Comparison of ENCODE assay signal across 22 cellular contexts in genomic region chr13:104980571-104980970, GRCh38.
"Had no signal": no experiment of that assay in that cellular context is flagged by ENCODE, and none has a peak within 500 bp of the region (broad histone marks: within the 10 kb centered on the region; RNA-seq: fewer than 3 reads in every experiment).

No MANE protein-coding gene starts in this region.

- H3K4me2 ChIP-seq: PC-9 had no signal

- DNase-seq: activated CD4-positive, alpha-beta T cell treated with anti-CD3 and anti-CD28 coated beads for 1 hour; activated CD4-positive, alpha-beta T cell treated with anti-CD3 and anti-CD28 coated beads, Interleukin-2, amount 10 ng/mL, durations not matched to agents 24 days and 14 days; activated CD4-positive, alpha-beta T cell treated with anti-CD3 and anti-CD28 coated beads, Interleukin-2, amount 50 U/mL, for 48 hours; activated gamma-delta T cell; activated naive CD4-positive, alpha-beta T cell treated with anti-CD3 and anti-CD28 coated beads for 36 hours; activated T-cell treated with anti-CD3 and anti-CD28 coated beads for 4 hours; activated T-cell treated with anti-CD3 and anti-CD28 coated beads, Interleukin-2, amount 50 U/mL, for 48 hours; cerebellar nuclear complex; dermis blood vessel endothelial cell; MM.1S; NCI-H1105 treated with DMSO at 0.1 percent for 48 hours; NCI-H1436 treated with DMSO at 0.1 percent for 48 hours; NCI-H187; NCI-H2081; NCI-H345; NCI-H510A treated with DMSO at 0.1 percent for 48 hours; PC-9; SHP77 treated with DMSO at 0.1 percent for 48 hours; T-helper 17 cell; T-helper 9 cell had no signal

- ATAC-seq: activated T-helper 17 cell treated with anti-CD3 and anti-CD28 coated beads, Interleukin-2, amount 50 U/mL, for 72 hours; T-helper 17 cell; WTC11 had no signal

- H2AFZ ChIP-seq: PC-9 had no signal

- H3K27ac ChIP-seq: PC-9 had no signal

- H3K4me3 ChIP-seq: PC-9 had no signal
